ENCODE assay signal across 15 cellular contexts in the genomic region with DNA sequence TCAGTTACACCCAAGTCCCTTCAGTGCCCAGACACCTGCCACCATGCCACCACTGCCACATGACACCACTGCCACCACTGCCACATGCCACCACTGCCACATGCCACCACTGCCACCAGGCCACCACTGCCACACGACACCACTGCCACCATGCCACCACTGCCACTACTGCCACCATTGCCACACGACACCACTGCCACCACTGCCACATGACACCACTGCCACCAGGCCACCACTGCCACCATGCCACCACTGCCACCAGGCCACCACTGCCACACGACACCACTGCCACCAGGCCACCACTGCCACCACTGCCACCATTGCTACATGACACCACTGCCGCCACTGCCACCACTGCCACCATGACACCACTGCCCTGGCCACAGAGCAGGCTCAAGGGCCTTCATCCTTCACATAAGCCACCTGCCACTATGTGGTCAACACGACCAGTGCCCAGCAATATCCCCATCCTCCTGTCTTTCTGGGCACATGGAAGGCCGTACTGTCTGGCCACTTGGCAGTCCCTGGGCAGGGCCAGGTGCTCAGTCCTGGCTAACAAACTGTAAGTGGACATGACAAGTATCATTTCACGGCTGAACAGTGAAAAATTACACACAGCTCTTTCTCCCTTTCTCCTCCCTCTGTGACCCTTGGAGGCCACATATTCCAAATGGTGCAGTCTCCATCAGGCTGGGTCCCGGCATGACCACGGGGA. TPM values are rescaled to one million over a fixed set of nuclear protein-coding genes. Genes with fewer than 3 reads are reported as not detected.
DNase-seq lines count a peak whose midpoint lies in the region; ATAC-seq, FAIRE-seq and TF ChIP-seq lines count a peak whose summit lies in the region.
"Had no signal": no experiment of that assay in that cellular context is flagged by ENCODE, and none has a peak within 500 bp of the region (broad histone marks: within the 10 kb centered on the region; RNA-seq: fewer than 3 reads in every experiment).

No MANE protein-coding gene starts in this region.

- intact Hi-C loops in CD8-positive, alpha-beta T cell (cut with DNase I, micrococcal nuclease): no loop called here

- TF ChIP-seq EP300 in H1 (IDR thresholded peaks at IDR 0.05; ENCODE audit: borderline replicate concordance in 1 of 2, low read depth in 2 of 2, low read length in 2 of 2): no peak

- TF ChIP-seq RAD21 in H1 (IDR thresholded peaks at IDR 0.05 in 1 of 2, conservative IDR thresholded peaks at IDR 0.05 in 1 of 2; ENCODE audit: low read depth in 2 of 2, low read length in 2 of 2): no peak

- H2BK120ac ChIP-seq in H1 (replicated peaks; ENCODE audit: low read depth, low read length): no peak overlapping the region

- in situ Hi-C loops in GM13976 (cut with MboI; ENCODE audit: low sequenced_read_pairs, unreplicated experiment): no loop called here

- TF ChIP-seq POLR2A in H1 (IDR thresholded peaks at IDR 0.05; ENCODE audit: control extremely low read depth in 1 of 2, low read depth in 2 of 2, low read length in 2 of 2): no peak

- H4K5ac ChIP-seq in H1 (ENCODE audit: insufficient read length, low read depth, low read length): no peak overlapping the region

- no peak overlapping the region; the same call in 1 of the 2 replicates for H4K8ac ChIP-seq in H1 (ENCODE audit: extremely low read depth, insufficient read depth, low read length)

- no peaks in the 10 kb centered on the region for H3K9me3 ChIP-seq in CD8-positive, alpha-beta T cell (ENCODE audit: low read length)
- no peaks in the 10 kb centered on the region; a peak in 1 of 4 replicates for H3K9me3 ChIP-seq in H1 (ENCODE audit: insufficient read depth in 2 of 2, low read depth in 1 of 2, low read length in 1 of 2)

- no peaks in the 10 kb centered on the region for H3K79me2 ChIP-seq in H1 (ENCODE audit: control insufficient read depth in 1 of 2, insufficient read depth in 2 of 2, low read length in 2 of 2)

- no peak overlapping the region for H3K9ac ChIP-seq in H1 (replicated peaks in 1 of 4; ENCODE audit: extremely low read depth in 1 of 4, low read depth in 3 of 4, low read length in 3 of 4)
- H3K9ac ChIP-seq: KMS-11 had no signal

- H3K4me1 Mint-ChIP-seq in CD8-positive, alpha-beta T cell (ENCODE audit: low read depth): no peaks in the 10 kb centered on the region
- H3K4me1 Mint-ChIP-seq in WTC11 (peaks cover 2% of the 10 kb centered on the region; the same call in 1 of the 2 replicates), neural crest cell (peaks cover 31% of the 10 kb centered on the region)

- no peaks in the 10 kb centered on the region for H3K9me3 Mint-ChIP-seq in CD8-positive, alpha-beta T cell
- H3K9me3 Mint-ChIP-seq in WTC11 (no peaks in the 10 kb centered on the region), neural crest cell (no peaks in the 10 kb centered on the region)

- H3K36me3 Mint-ChIP-seq in CD8-positive, alpha-beta T cell: peaks cover 4% of the 10 kb centered on the region
- no peaks in the 10 kb centered on the region; the same call in 1 of the 2 replicates for H3K36me3 Mint-ChIP-seq in WTC11
- no peaks in the 10 kb centered on the region for H3K36me3 Mint-ChIP-seq in neural crest cell (ENCODE audit: low read depth)

- no peaks in the 10 kb centered on the region for H3K27me3 Mint-ChIP-seq in CD8-positive, alpha-beta T cell (ENCODE audit: low read depth)
- H3K27me3 Mint-ChIP-seq in WTC11 (ENCODE audit: low read depth) (no peaks in the 10 kb centered on the region), neural crest cell (ENCODE audit: low read depth) (no peaks in the 10 kb centered on the region)

- no peak overlapping the region for H4K91ac ChIP-seq in H1 (replicated peaks; ENCODE audit: insufficient read length, low read length)

- no peak overlapping the region for H2BK5ac ChIP-seq in H1 (ENCODE audit: low read depth, low read length)

- H4K20me1 ChIP-seq in H1 (replicated peaks in 1 of 2; ENCODE audit: control insufficient read depth in 1 of 2, insufficient read depth in 2 of 2, low read length in 2 of 2): peaks cover 2 to 7% of the 10 kb centered on the region in 2 experiments

- no peak overlapping the region for H3K4me3 ChIP-seq in CD8-positive, alpha-beta T cell (ENCODE audit: low read depth, low read length)
- no peak overlapping the region for H3K4me3 ChIP-seq in H1 (ENCODE audit: extremely low read depth in 1 of 4, insufficient read depth in 2 of 4, low read depth in 3 of 4, low read length in 4 of 4)

- POLR2A ChIA-PET in CD8-positive, alpha-beta T cell (lab: Charles Lee): no interaction called here
- POLR2A ChIA-PET in WTC11 (lab: Charles Lee) (no interaction called here), H1 (lab: Charles Lee; ENCODE audit: partially characterized antibody) (no interaction called here)

- DNase-seq in CD8-positive, alpha-beta T cell: no peak
- DNase-seq in WTC11 (ENCODE audit: low spot score) (no peak), H1 (ENCODE audit: low read depth in 1 of 2, low spot score in 2 of 2) (no peak), neural crest cell (ENCODE audit: low read depth, low spot score) (no peak), GM13976 (ENCODE audit: low spot score) (no peak), HuH-7.5 (ENCODE audit: low spot score) (no peak), activated gamma-delta T cell treated with Interleukin-2 at 50 U/mL for 16 hours (no peak)
- no peak for DNase-seq in stimulated activated naive CD8-positive, alpha-beta T cell treated with anti-CD3 and anti-CD28 coated beads, Interleukin-15, Interleukin-2, amounts not matched to agents 100 U/mL and 50 U/mL, for 24 hours
- DNase-seq: MM.1S, NCI-H1105 treated with DMSO at 0.1 percent for 48 hours, NCI-H187 treated with DMSO at 0.1 percent for 48 hours had no signal

- H2AK5ac ChIP-seq in H1 (ENCODE audit: low read depth, low read length): no peak overlapping the region

- H3K4me1 ChIP-seq in CD8-positive, alpha-beta T cell (ENCODE audit: insufficient read depth, low read length): no peaks in the 10 kb centered on the region
- peaks cover 0 to 4% (median 1%) of the 10 kb centered on the region in 4 experiments; a peak in 2 of 7 replicates for H3K4me1 ChIP-seq in H1 (replicated peaks in 1 of 4; ENCODE audit: control insufficient read depth in 3 of 4, insufficient read depth in 4 of 4, low read length in 3 of 4)

- H3K4me2 ChIP-seq in H1 (ENCODE audit: insufficient read depth in 1 of 2, low read depth in 2 of 2, low read length in 2 of 2): no peak overlapping the region
- H3K4me2 ChIP-seq: KMS-11 had no signal

- 90% methylated on average over 9 of the region's 9 CpGs; no CpG with 5 or more reads in 1 of the 2 experiments for WGBS in H1 (ENCODE audit: extremely low coverage in 1 of 2, insufficient coverage in 1 of 2, insufficient read length in 1 of 2, insufficient replicate concordance in 2 of 2, low coverage in 1 of 2, low lambda C conversion rate in 2 of 2, missing lambda C conversion rate in 1 of 2), 2 experiments

- H2BK20ac ChIP-seq in H1 (ENCODE audit: low read length): no peak overlapping the region

- no peak overlapping the region for H3K23ac ChIP-seq in H1 (ENCODE audit: insufficient read length)

- no peak overlapping the region; the same call in 1 of the 2 replicates for H2BK15ac ChIP-seq in H1 (ENCODE audit: low read length)

- ATAC-seq in CD8-positive, alpha-beta T cell: no peak
- no peak for ATAC-seq in WTC11
- ATAC-seq in stimulated activated naive CD8-positive, alpha-beta T cell treated with anti-CD3 and anti-CD28 coated beads, Interleukin-15, Interleukin-2, amounts not matched to agents 100 U/mL and 50 U/mL, for 24 hours: no peak

- FAIRE-seq in H1 (lab: Jason Lieb, UNC): no peak
- FAIRE-seq: G401.6, GM12892 had no signal

- H3K36me3 ChIP-seq in CD8-positive, alpha-beta T cell (ENCODE audit: insufficient read depth, low read length): no peaks in the 10 kb centered on the region
- no peaks in the 10 kb centered on the region for H3K36me3 ChIP-seq in H1 (ENCODE audit: control insufficient read depth in 2 of 4, insufficient read depth in 4 of 4, low read length in 3 of 4)

- H3K27me3 ChIP-seq in CD8-positive, alpha-beta T cell (ENCODE audit: insufficient read depth, low read length): no peaks in the 10 kb centered on the region
- no peaks in the 10 kb centered on the region for H3K27me3 ChIP-seq in H1 (replicated peaks in 1 of 4; ENCODE audit: control insufficient read depth in 3 of 4, extremely low read depth in 1 of 4, insufficient read depth in 3 of 4, low read length in 3 of 4)

- peaks cover 3% of the 10 kb centered on the region for H3K79me1 ChIP-seq in H1 (ENCODE audit: low read depth, low read length)

- CTCF ChIA-PET in CD8-positive, alpha-beta T cell (lab: Charles Lee): interaction anchor here (2.0 kb wide), 1 partner anchor 24 kb away, joined by 6 read pairs; no protein-coding TSS in a partner anchor
- CTCF ChIA-PET in WTC11 (lab: Charles Lee) (interaction anchor here (0.6 to 9.7 kb wide), 15 partner anchors 9 to 255 kb away, joined by 3 to 134 read pairs (median 6); no protein-coding TSS in a partner anchor), H1 (lab: Charles Lee; ENCODE audit: partially characterized antibody) (interaction anchor here (0.6 to 11.3 kb wide), 14 partner anchors 10 to 132 kb away, joined by 3 to 178 read pairs (median 5); no protein-coding TSS in a partner anchor)

- H2BK12ac ChIP-seq in H1 (ENCODE audit: low read depth, low read length): no peak overlapping the region

- no peak overlapping the region for H3K4me3 Mint-ChIP-seq in CD8-positive, alpha-beta T cell
- H3K4me3 Mint-ChIP-seq in WTC11 (no peak overlapping the region), neural crest cell (no peak overlapping the region)

- no peak overlapping the region for H3K56ac ChIP-seq in H1 (replicated peaks; ENCODE audit: insufficient read length, low read depth, low read length)

- no peak for TF ChIP-seq CTCF in CD8-positive, alpha-beta T cell (IDR thresholded peaks at IDR 0.05)
- TF ChIP-seq CTCF in WTC11 (IDR thresholded peaks at IDR 0.05) (no peak), H1 (IDR thresholded peaks at IDR 0.05; ENCODE audit: control extremely low read depth in 1 of 3, insufficient read depth in 1 of 3, low read depth in 1 of 3, low read length in 3 of 3) (no peak), neural crest cell (conservative IDR thresholded peaks at IDR 0.05) (no peak), GM13976 (IDR thresholded peaks at IDR 0.05; ENCODE audit: borderline replicate concordance, control extremely low read depth, extremely low read depth, insufficient read depth, missing control alignments) (no peak)

- no peak overlapping the region for H3K27ac ChIP-seq in CD8-positive, alpha-beta T cell (ENCODE audit: low read depth, low read length)
- H3K27ac ChIP-seq in H1 (ENCODE audit: low read depth, low read length): no peak overlapping the region
- H3K27ac ChIP-seq: HL-60, KMS-11 had no signal

- H3K14ac ChIP-seq in H1 (ENCODE audit: insufficient read length): no peak overlapping the region

- H2AFZ ChIP-seq in H1 (ENCODE audit: low read length): no peak overlapping the region

- H3K23me2 ChIP-seq in H1 (ENCODE audit: low read depth, low read length): no peaks in the 10 kb centered on the region

- H3K18ac ChIP-seq in H1 (ENCODE audit: extremely low read depth, low read length): no peak overlapping the region

- H3K27ac Mint-ChIP-seq in CD8-positive, alpha-beta T cell: peak overlapping the region; percentile 70
- peak overlapping the region; percentile 20; the same call in 1 of the 2 replicates for H3K27ac Mint-ChIP-seq in WTC11
- H3K27ac Mint-ChIP-seq in neural crest cell (ENCODE audit: unreplicated experiment): peak overlapping the region; percentile 71

- H3K4ac ChIP-seq in H1 (replicated peaks; ENCODE audit: insufficient read length, low read depth, low read length): no peak overlapping the region

RNA-seq across cellular contexts. Expression of a gene that starts 33.1 kb away (rescaled TPM):
- 10 to 100 TPM; 46.4 to 48.7 TPM for total RNA-seq in CD8-positive, alpha-beta T cell
- total RNA-seq in WTC11 (2021) (38.0 to 43.7 TPM (median 41.0 TPM) in 3 replicates), neural crest cell (57.4 and 59.7 TPM in 2 replicates)
- total RNA-seq in H1 (2021; fragmentation: NEBNext Ultra II Directional; extraction: Animal tissue kit (Norgen Biotek cat#: 25700)): 41.4 and 44.8 TPM in 2 replicates
- 47.2 and 68.0 TPM in 2 replicates for polyA plus RNA-seq in H1 (2011; rRNA removed)
- polyA plus RNA-seq in H1 (2011; cell fraction: cytosol; rRNA removed): 42.5 TPM
- 102 TPM for polyA plus RNA-seq in H1 (2011; cell fraction: nucleus; rRNA removed)
- 25.2 to 40.6 TPM (median 35.7 TPM) in 4 replicates for polyA plus RNA-seq in H1 (2012, experiment 1 of 2)
- polyA plus RNA-seq in H1 (2012, experiment 2 of 2): 13.2 TPM
- polyA plus RNA-seq in H1 (2013, experiment 1 of 2): 21.3 TPM
- polyA plus RNA-seq in H1 (2013, experiment 2 of 2): 20.9 TPM
- 25.8 and 37.2 TPM in 2 replicates for polyA minus RNA-seq in H1 (2011; rRNA and poly(A)+ RNA removed)
- 27.9 TPM for polyA minus RNA-seq in H1 (2011; cell fraction: cytosol; rRNA and poly(A)+ RNA removed)
- polyA minus RNA-seq in H1 (2011; cell fraction: nucleus; rRNA and poly(A)+ RNA removed): 34.7 TPM

Comparison
In these comparisons a context has a peak if more than half of its experiments do, and no peak if none do; other contexts are left out.
1. H3K27ac Mint-ChIP-seq: peak in every context shown above with its lines; median percentile 71 in neural crest cell; 70 in CD8-positive, alpha-beta T cell; 20 in WTC11.